20 cellular contexts compared by ENCODE assay signal in genomic region chr13:111974065-111974640, GRCh38.
A peak's percentile ranks its signal among the peaks of the same experiment; 100 is the strongest.
DNase-seq lines count a peak whose midpoint lies in the region; ATAC-seq, FAIRE-seq and TF ChIP-seq lines count a peak whose summit lies in the region.
"Had no signal": no experiment of that assay in that cellular context is flagged by ENCODE, and none has a peak within 500 bp of the region (broad histone marks: within the 10 kb centered on the region; RNA-seq: fewer than 3 reads in every experiment).

No MANE protein-coding gene starts in this region.

- peaks cover 0 to 4% of the 10 kb centered on the region in 2 experiments; a peak in 2 of 4 replicates for H3K79me2 ChIP-seq in H1 (ENCODE audit: control insufficient read depth in 1 of 2, insufficient read depth in 2 of 2, low read length in 2 of 2)

- H3K9me3 ChIP-seq in heart left ventricle (peaks cover 0 to 10% (median 0%) of the 10 kb centered on the region in 12 donors), right atrium auricular region (no peaks in the 10 kb centered on the region), H1 (ENCODE audit: insufficient read depth in 2 of 2, low read depth in 1 of 2, low read length in 1 of 2) (peaks cover 0 to 4% of the 10 kb centered on the region in 2 experiments; a peak in 2 of 4 replicates), suprapubic skin (no peaks in the 10 kb centered on the region), lower lobe of right lung (no peaks in the 10 kb centered on the region)

- H3K9me3 Mint-ChIP-seq in nephron progenitor cell, result peaks cover 9% of the 10 kb centered on the region
- no peaks in the 10 kb centered on the region for H3K9me3 Mint-ChIP-seq in type B pancreatic cell
- H3K9me3 Mint-ChIP-seq in activated CD4-positive, alpha-beta memory T cell treated with anti-CD3 and anti-CD28 coated beads for 36 hours, result peaks cover 13% of the 10 kb centered on the region

- peaks cover 4% of the 10 kb centered on the region for H3K79me1 ChIP-seq in H1 (ENCODE audit: low read depth, low read length)

- TF ChIP-seq EP300 in H1 (IDR thresholded peaks at IDR 0.05; ENCODE audit: borderline replicate concordance in 1 of 2, low read depth in 2 of 2, low read length in 2 of 2) (no peak), suprapubic skin (IDR thresholded peaks at IDR 0.05) (no peak)

- no peak overlapping the region for H3K27ac Mint-ChIP-seq in nephron progenitor cell
- no peak overlapping the region for H3K27ac Mint-ChIP-seq in type B pancreatic cell
- H3K27ac Mint-ChIP-seq in activated CD4-positive, alpha-beta memory T cell treated with anti-CD3 and anti-CD28 coated beads for 36 hours, result no peak overlapping the region
- H3K27ac Mint-ChIP-seq: B cell; CD4-positive, alpha-beta T cell had no signal

- H2AFZ ChIP-seq in H1 (ENCODE audit: low read length), result no peak overlapping the region

- WGBS in heart left ventricle, 4 donors, result 58 to 66% (median 61%) methylated on average over 19 of the region's 19 CpGs
- 92% methylated on average over 19 of the region's 19 CpGs; no CpG with 5 or more reads in 1 of the 2 experiments for WGBS in H1 (ENCODE audit: extremely low coverage in 1 of 2, insufficient coverage in 1 of 2, insufficient read length in 1 of 2, insufficient replicate concordance in 2 of 2, low coverage in 1 of 2, low lambda C conversion rate in 2 of 2, missing lambda C conversion rate in 1 of 2), 2 experiments
- 50% methylated on average over 19 of the region's 19 CpGs for WGBS in suprapubic skin

- H3K56ac ChIP-seq in H1 (replicated peaks; ENCODE audit: insufficient read length, low read depth, low read length), result no peak overlapping the region

- H3K4me3 Mint-ChIP-seq in nephron progenitor cell (peak overlapping the region; percentile 56), type B pancreatic cell (peak overlapping the region; percentile 38)
- no peak overlapping the region for H3K4me3 Mint-ChIP-seq in activated CD4-positive, alpha-beta memory T cell treated with anti-CD3 and anti-CD28 coated beads for 36 hours
- H3K4me3 Mint-ChIP-seq: B cell; CD4-positive, alpha-beta T cell had no signal

- peak overlapping the region; percentile 57 for H3K4ac ChIP-seq in H1 (replicated peaks; ENCODE audit: insufficient read length, low read depth, low read length)

- no peak overlapping the region for H4K5ac ChIP-seq in H1 (ENCODE audit: insufficient read length, low read depth, low read length)

- POLR2A ChIA-PET in H1 (lab: Charles Lee; ENCODE audit: partially characterized antibody), result no interaction called here
- POLR2A ChIA-PET in activated CD4-positive, alpha-beta memory T cell treated with anti-CD3 and anti-CD28 coated beads for 36 hours (lab: Charles Lee), result no interaction called here

- H2BK120ac ChIP-seq in H1 (replicated peaks; ENCODE audit: low read depth, low read length), result no peak overlapping the region

- CTCF ChIA-PET in H1 (lab: Charles Lee; ENCODE audit: partially characterized antibody), result no interaction called here
- CTCF ChIA-PET in activated CD4-positive, alpha-beta memory T cell treated with anti-CD3 and anti-CD28 coated beads for 36 hours (lab: Charles Lee), result no interaction called here

- H3K27ac ChIP-seq in heart left ventricle (no peak overlapping the region), right atrium auricular region (no peak overlapping the region), H1 (ENCODE audit: low read depth, low read length) (no peak overlapping the region), suprapubic skin (no peak overlapping the region), lower lobe of right lung (no peak overlapping the region)

- H3K27me3 ChIP-seq in heart left ventricle (peaks cover 0 to 49% (median 19%) of the 10 kb centered on the region in 9 donors), right atrium auricular region (no peaks in the 10 kb centered on the region), H1 (replicated peaks in 1 of 4; ENCODE audit: control insufficient read depth in 3 of 4, extremely low read depth in 1 of 4, insufficient read depth in 3 of 4, low read length in 3 of 4) (no peaks in the 10 kb centered on the region; a peak in 3 of 7 replicates), suprapubic skin (peaks cover 40% of the 10 kb centered on the region), lower lobe of right lung (ENCODE audit: low read depth) (peaks cover 61% of the 10 kb centered on the region)

- TF ChIP-seq POLR2A in heart left ventricle (IDR thresholded peaks at IDR 0.05) (no peak), H1 (IDR thresholded peaks at IDR 0.05; ENCODE audit: control extremely low read depth in 1 of 2, low read depth in 2 of 2, low read length in 2 of 2) (no peak), suprapubic skin (IDR thresholded peaks at IDR 0.05) (no peak)

- TF ChIP-seq RAD21 in H1 (IDR thresholded peaks at IDR 0.05 in 1 of 2, conservative IDR thresholded peaks at IDR 0.05 in 1 of 2; ENCODE audit: low read depth in 2 of 2, low read length in 2 of 2), result no peak

- no peak overlapping the region; the same call in 1 of the 2 replicates for H2BK20ac ChIP-seq in H1 (ENCODE audit: low read length)

- no peaks in the 10 kb centered on the region for H3K23me2 ChIP-seq in H1 (ENCODE audit: low read depth, low read length)

- H3K4me3 ChIP-seq in heart left ventricle (no peak overlapping the region), right atrium auricular region (no peak overlapping the region), H1 (ENCODE audit: extremely low read depth in 1 of 4, insufficient read depth in 2 of 4, low read depth in 3 of 4, low read length in 4 of 4) (no peak overlapping the region), suprapubic skin (no peak overlapping the region), lower lobe of right lung (no peak overlapping the region)

- H3K36me3 Mint-ChIP-seq in nephron progenitor cell (ENCODE audit: low read depth), result no peaks in the 10 kb centered on the region
- peaks cover 5% of the 10 kb centered on the region for H3K36me3 Mint-ChIP-seq in type B pancreatic cell
- no peaks in the 10 kb centered on the region for H3K36me3 Mint-ChIP-seq in activated CD4-positive, alpha-beta memory T cell treated with anti-CD3 and anti-CD28 coated beads for 36 hours

- H3K4me2 ChIP-seq in H1 (ENCODE audit: insufficient read depth in 1 of 2, low read depth in 2 of 2, low read length in 2 of 2), result no peak overlapping the region; a peak in 1 of 4 replicates

- H3K9ac ChIP-seq in H1 (replicated peaks in 1 of 4; ENCODE audit: extremely low read depth in 1 of 4, low read depth in 3 of 4, low read length in 3 of 4), result no peak overlapping the region; a peak in 1 of 7 replicates

- H3K36me3 ChIP-seq in heart left ventricle (no peaks in the 10 kb centered on the region), right atrium auricular region (no peaks in the 10 kb centered on the region), H1 (ENCODE audit: control insufficient read depth in 2 of 4, insufficient read depth in 4 of 4, low read length in 3 of 4) (no peaks in the 10 kb centered on the region), suprapubic skin (no peaks in the 10 kb centered on the region), lower lobe of right lung (no peaks in the 10 kb centered on the region)

- ATAC-seq in heart left ventricle (peak in 3 of 4 donors; percentile 40 to 68 (median 46)), lower lobe of right lung (no peak)
- ATAC-seq: Panc1 had no signal

- H2AK5ac ChIP-seq in H1 (ENCODE audit: low read depth, low read length), result no peak overlapping the region

- peak overlapping the region; percentile 4; the same call in 1 of the 2 replicates for H2BK12ac ChIP-seq in H1 (ENCODE audit: low read depth, low read length)

- TF ChIP-seq CTCF in heart left ventricle (IDR thresholded peaks at IDR 0.05), result no peak
- TF ChIP-seq CTCF in right atrium auricular region (IDR thresholded peaks at IDR 0.05), result no peak
- TF ChIP-seq CTCF in H1 (IDR thresholded peaks at IDR 0.05; ENCODE audit: control extremely low read depth in 1 of 3, insufficient read depth in 1 of 3, low read depth in 1 of 3, low read length in 3 of 3), result no peak
- no peak for TF ChIP-seq CTCF in nephron progenitor cell (IDR thresholded peaks at IDR 0.05)
- TF ChIP-seq CTCF in type B pancreatic cell (conservative IDR thresholded peaks at IDR 0.05), result no peak
- no peak for TF ChIP-seq CTCF in suprapubic skin (IDR thresholded peaks at IDR 0.05)
- TF ChIP-seq CTCF in lower lobe of right lung (IDR thresholded peaks at IDR 0.05), result no peak

- no peak overlapping the region for H3K18ac ChIP-seq in H1 (ENCODE audit: extremely low read depth, low read length)

- no peak overlapping the region for H2BK15ac ChIP-seq in H1 (ENCODE audit: low read length)

- H4K8ac ChIP-seq in H1 (ENCODE audit: extremely low read depth, insufficient read depth, low read length), result no peak overlapping the region; the same call in 1 of the 2 replicates

- H2BK5ac ChIP-seq in H1 (ENCODE audit: low read depth, low read length), result no peak overlapping the region

- H3K4me1 Mint-ChIP-seq in nephron progenitor cell (peaks cover 33% of the 10 kb centered on the region), type B pancreatic cell (ENCODE audit: unreplicated experiment) (peaks cover 25% of the 10 kb centered on the region)
- H3K4me1 Mint-ChIP-seq in activated CD4-positive, alpha-beta memory T cell treated with anti-CD3 and anti-CD28 coated beads for 36 hours (ENCODE audit: low read depth), result no peaks in the 10 kb centered on the region
- H3K4me1 Mint-ChIP-seq: B cell had no signal

- H4K20me1 ChIP-seq in H1 (replicated peaks in 1 of 2; ENCODE audit: control insufficient read depth in 1 of 2, insufficient read depth in 2 of 2, low read length in 2 of 2), result peaks cover 0 to 8% of the 10 kb centered on the region in 2 experiments

- H3K4me1 ChIP-seq in heart left ventricle (peaks cover 0 to 14% (median 0%) of the 10 kb centered on the region in 12 donors), right atrium auricular region (peaks cover 0 to 11% of the 10 kb centered on the region in 2 donors), H1 (replicated peaks in 1 of 4; ENCODE audit: control insufficient read depth in 3 of 4, insufficient read depth in 4 of 4, low read length in 3 of 4) (peaks cover 2 to 9% (median 6%) of the 10 kb centered on the region in 4 experiments; a peak in 3 of 7 replicates), suprapubic skin (no peaks in the 10 kb centered on the region), lower lobe of right lung (no peaks in the 10 kb centered on the region)

- no peak overlapping the region for H3K23ac ChIP-seq in H1 (ENCODE audit: insufficient read length)

- intact Hi-C loops in heart left ventricle (cut with DNase I), result no loop called here
- intact Hi-C loops in activated CD4-positive, alpha-beta memory T cell treated with anti-CD3 and anti-CD28 coated beads for 36 hours (cut with micrococcal nuclease), result no loop called here
- intact Hi-C loops in lower lobe of right lung (cut with DNase I), result no loop called here

- no peak overlapping the region for H3K14ac ChIP-seq in H1 (ENCODE audit: insufficient read length)

- no peak for FAIRE-seq in H1 (lab: Jason Lieb, UNC)
- FAIRE-seq: GM12892, GM19239 had no signal

- DNase-seq in heart left ventricle, result no peak
- no peak for DNase-seq in right atrium auricular region (ENCODE audit: low spot score)
- DNase-seq in H1 (ENCODE audit: low read depth in 1 of 2, low spot score in 2 of 2), result no peak
- DNase-seq in nephron progenitor cell, result no peak
- no peak for DNase-seq in type B pancreatic cell (ENCODE audit: extremely low spot score, unreplicated experiment)
- DNase-seq in activated CD4-positive, alpha-beta memory T cell treated with anti-CD3 and anti-CD28 coated beads for 36 hours, result no peak
- no peak for DNase-seq in suprapubic skin (ENCODE audit: low spot score in 2 of 2)
- DNase-seq in lower lobe of right lung, result no peak
- DNase-seq: ACHN; CD4-positive, alpha-beta T cell; DND-41; GDM1; NCI-H1436; NCI-H2029 treated with DMSO at 0.1 percent for 48 hours; NCI-H446; SHP77 treated with DMSO at 0.1 percent for 48 hours had no signal

- no peak overlapping the region for H4K91ac ChIP-seq in H1 (replicated peaks; ENCODE audit: insufficient read length, low read length)

- H3K27me3 Mint-ChIP-seq in nephron progenitor cell (ENCODE audit: low read depth, poor library complexity), result peaks cover 53% of the 10 kb centered on the region
- peaks cover 72% of the 10 kb centered on the region for H3K27me3 Mint-ChIP-seq in type B pancreatic cell
- peaks cover 13% of the 10 kb centered on the region for H3K27me3 Mint-ChIP-seq in activated CD4-positive, alpha-beta memory T cell treated with anti-CD3 and anti-CD28 coated beads for 36 hours

Comparison
In these comparisons a context has a peak if more than half of its experiments do, and no peak if none do; other contexts are left out.
1. ATAC-seq: peak in heart left ventricle (3 of 4); none in lower lobe of right lung (0 of 2).